24 cellular contexts compared by ENCODE assay signal in genomic region chr22:47705350-47705749, GRCh38.
"Had no signal": no experiment of that assay in that cellular context is flagged by ENCODE, and none has a peak within 500 bp of the region (broad histone marks: within the 10 kb centered on the region; RNA-seq: fewer than 3 reads in every experiment).

No MANE protein-coding gene starts in this region.

- H3K4me3 ChIP-seq: coronary artery, dorsolateral prefrontal cortex, gastroesophageal sphincter, heart right ventricle, left lung, lower lobe of right lung had no signal

- H3K4me1 ChIP-seq: foreskin keratinocyte, gastroesophageal sphincter, heart right ventricle, left lung, lower lobe of right lung had no signal

- DNase-seq: dermis blood vessel endothelial cell; dorsolateral prefrontal cortex; effector CD4-positive, alpha-beta T cell; effector memory CD4-positive, alpha-beta T cell; erythroblast; foreskin keratinocyte; heart right ventricle; hippocampal formation; left cardiac atrium; left lung; left ventricle myocardium superior; lower lobe of right lung; mesenchymal stem cell; midbrain; naive thymus-derived CD4-positive, alpha-beta T cell had no signal

- H3K9me3 ChIP-seq: left lung, lower lobe of right lung had no signal

- H3K27ac ChIP-seq: coronary artery, dorsolateral prefrontal cortex, epithelial cell of prostate, foreskin keratinocyte, gastroesophageal sphincter, heart right ventricle, left lung, lower lobe of right lung had no signal

- H3K27me3 ChIP-seq: foreskin keratinocyte had no signal

- H3K27ac Mint-ChIP-seq: naive thymus-derived CD4-positive, alpha-beta T cell had no signal

- H3K36me3 ChIP-seq: gastroesophageal sphincter, heart right ventricle, left lung, lower lobe of right lung had no signal

- H3K4me1 Mint-ChIP-seq: naive thymus-derived CD4-positive, alpha-beta T cell had no signal

- H3K36me3 Mint-ChIP-seq: naive thymus-derived CD4-positive, alpha-beta T cell had no signal

- FAIRE-seq: colon, endometrium, frontal cortex, islet of Langerhans, keratinocyte had no signal

- ATAC-seq: esophagus mucosa; foreskin keratinocyte; gastroesophageal sphincter; heart right ventricle; left cardiac atrium; left lung; left ventricle myocardium superior; lower lobe of right lung; naive thymus-derived CD4-positive, alpha-beta T cell had no signal

- H3K4me3 Mint-ChIP-seq: naive thymus-derived CD4-positive, alpha-beta T cell had no signal
